ENCODE assay signal across 23 cellular contexts in the genomic region with DNA sequence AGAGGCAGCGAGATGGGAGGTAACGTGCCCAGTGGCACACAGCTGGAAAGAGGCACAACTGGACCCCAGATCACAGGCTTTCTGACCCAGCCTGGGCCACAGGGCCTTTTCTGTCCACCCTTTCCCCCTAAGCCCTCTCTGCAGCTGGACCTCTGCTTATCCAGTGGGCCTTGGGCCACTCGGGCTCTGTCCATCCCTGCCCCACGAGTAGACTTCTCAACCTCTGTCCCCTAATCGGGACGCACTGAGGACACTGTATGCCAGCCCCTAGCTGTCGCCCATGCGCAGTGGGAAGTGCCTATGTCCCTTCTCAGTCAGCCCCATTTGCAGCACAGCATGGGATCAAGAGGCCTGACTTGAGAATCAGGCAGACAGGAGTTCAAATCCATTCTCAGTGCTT.
DNase-seq lines count a peak whose midpoint lies in the region; ATAC-seq and TF ChIP-seq lines count a peak whose summit lies in the region.
"Had no signal": no experiment of that assay in that cellular context is flagged by ENCODE, and none has a peak within 500 bp of the region (broad histone marks: within the 10 kb centered on the region; RNA-seq: fewer than 3 reads in every experiment).

No MANE protein-coding gene starts in this region.

- no peaks in the 10 kb centered on the region for H3K79me2 ChIP-seq in neural progenitor cell (ENCODE audit: low read depth)

- H3F3A ChIP-seq in neural progenitor cell (ENCODE audit: low read depth) = peaks cover 33% of the 10 kb centered on the region

- H2AFZ ChIP-seq in neural progenitor cell (replicated peaks) = peak overlapping the region; percentile 93

- H3K4me1 Mint-ChIP-seq in neural progenitor cell = peaks cover 54% of the 10 kb centered on the region
- H3K4me1 Mint-ChIP-seq: B cell had no signal

- H3K4me3 ChIP-seq in left ventricle myocardium inferior = no peak overlapping the region
- no peak overlapping the region for H3K4me3 ChIP-seq in dorsolateral prefrontal cortex
- no peak overlapping the region for H3K4me3 ChIP-seq in neural progenitor cell

- H3K36me3 Mint-ChIP-seq in neural progenitor cell = no peaks in the 10 kb centered on the region

- no peak for DNase-seq in left ventricle myocardium inferior
- DNase-seq in left ventricle myocardium superior = no peak
- no peak for DNase-seq in dorsolateral prefrontal cortex
- no peak for DNase-seq in neural progenitor cell (ENCODE audit: low spot score)
- DNase-seq in iPS-NIHi11 (ENCODE audit: low spot score) = no peak
- DNase-seq: CD4-positive, alpha-beta T cell; COR-L47; DMS 273 treated with DMSO at 0.1 percent for 48 hours; DMS79 treated with DMSO at 0.1 percent for 48 hours; H7; HFFc6; NCI-H1105 treated with DMSO at 0.1 percent for 48 hours; NCI-H2029 treated with DMSO at 0.1 percent for 48 hours; NCI-H226; NCI-H510A treated with DMSO at 0.1 percent for 48 hours; NCI-H748 treated with DMSO at 0.1 percent for 48 hours; NK-92 treated with Interleukin-12 subunit alpha and Interleukin-12 subunit beta, amount 100 ng/mL, for 24 hours had no signal

- H3K9me3 Mint-ChIP-seq in neural progenitor cell = no peaks in the 10 kb centered on the region
- H3K9me3 Mint-ChIP-seq: CD4-positive, alpha-beta T cell had no signal

- H3K27ac ChIP-seq in left ventricle myocardium inferior (replicated peaks) (peak overlapping the region; percentile 37), dorsolateral prefrontal cortex (peak overlapping the region in 56 of 59 donors; percentile 6 to 91 (median 74)), neural progenitor cell (no peak overlapping the region)
- H3K27ac ChIP-seq: KMS-11 had no signal

- no peak overlapping the region for H3K27ac Mint-ChIP-seq in neural progenitor cell
- H3K27ac Mint-ChIP-seq: B cell; CD4-positive, alpha-beta T cell; HFFc6 had no signal

- no peak for TF ChIP-seq CTCF in left ventricle myocardium inferior (IDR thresholded peaks at IDR 0.05; ENCODE audit: borderline replicate concordance)
- TF ChIP-seq CTCF in dorsolateral prefrontal cortex (IDR thresholded peaks at IDR 0.05 in 54 of 56, conservative IDR thresholded peaks at IDR 0.05 in 2 of 56; ENCODE audit: low read depth in 1 of 56, partially characterized antibody in 56 of 56) = no peak
- TF ChIP-seq CTCF in neural progenitor cell (IDR thresholded peaks at IDR 0.05) = no peak

- H3K27me3 ChIP-seq in left ventricle myocardium inferior (ENCODE audit: low read depth) (no peaks in the 10 kb centered on the region), dorsolateral prefrontal cortex (no peaks in the 10 kb centered on the region), neural progenitor cell (no peaks in the 10 kb centered on the region)

- H3K4me2 ChIP-seq in neural progenitor cell = peak overlapping the region; percentile 19
- H3K4me2 ChIP-seq: KMS-11 had no signal

- intact Hi-C loops in left ventricle myocardium inferior (cut with micrococcal nuclease) (no loop called here), left ventricle myocardium superior (cut with micrococcal nuclease) (no loop called here), dorsolateral prefrontal cortex (cut with DNase I) (no loop called here)

- no peak overlapping the region for H3K9ac ChIP-seq in neural progenitor cell
- H3K9ac ChIP-seq: KMS-11 had no signal

- peaks cover 13% of the 10 kb centered on the region for H3K27me3 Mint-ChIP-seq in neural progenitor cell (ENCODE audit: insufficient read depth, low read depth)

- H3K9me3 ChIP-seq in left ventricle myocardium inferior (replicated peaks) = no peaks in the 10 kb centered on the region
- H3K9me3 ChIP-seq in neural progenitor cell (ENCODE audit: low read depth) = no peaks in the 10 kb centered on the region

- no peak overlapping the region for H3K4me3 Mint-ChIP-seq in neural progenitor cell
- H3K4me3 Mint-ChIP-seq: B cell; CD4-positive, alpha-beta T cell; HFFc6 had no signal

- H3K36me3 ChIP-seq in left ventricle myocardium inferior (no peaks in the 10 kb centered on the region), neural progenitor cell (no peaks in the 10 kb centered on the region)

- ATAC-seq in left ventricle myocardium superior = no peak
- no peak for ATAC-seq in HG03521 (IDR thresholded peaks at IDR 0.05; ENCODE audit: unreplicated experiment)
- ATAC-seq in HG03432 (IDR thresholded peaks at IDR 0.05; ENCODE audit: unreplicated experiment) = no peak
- ATAC-seq: Panc1, SK-N-SH treated with all-trans-retinoic acid at 6 μM for 48 hours had no signal

- H4K20me1 ChIP-seq in neural progenitor cell (ENCODE audit: low read depth) = no peaks in the 10 kb centered on the region

- H3K4me1 ChIP-seq in left ventricle myocardium inferior = peaks cover 47% of the 10 kb centered on the region
- H3K4me1 ChIP-seq in neural progenitor cell = peaks cover 41% of the 10 kb centered on the region
